15 cellular contexts compared by ENCODE assay signal in the genomic region with DNA sequence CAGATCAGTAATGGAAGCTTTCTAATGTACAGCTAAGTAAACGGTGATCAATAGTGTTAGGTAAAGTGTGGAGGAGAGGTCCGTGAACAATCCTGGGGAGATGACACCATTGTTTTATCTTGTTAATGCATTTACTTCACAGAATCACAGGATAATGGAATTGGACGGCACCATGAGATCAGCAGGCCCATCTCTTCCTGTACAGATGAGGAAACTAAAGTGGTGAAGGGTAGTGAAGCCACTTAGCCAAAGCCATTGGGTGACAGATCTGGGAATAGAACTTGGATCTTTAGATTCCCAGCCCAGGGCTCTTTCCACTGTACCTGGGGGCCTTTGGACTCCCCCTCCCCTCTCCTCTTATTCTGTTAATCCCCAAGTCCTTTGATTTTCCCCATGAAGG. TPM values are rescaled to one million over a fixed set of nuclear protein-coding genes. Genes with fewer than 3 reads are reported as not detected.
DNase-seq lines count a peak whose midpoint lies in the region; ATAC-seq and TF ChIP-seq lines count a peak whose summit lies in the region.
"Had no signal": no experiment of that assay in that cellular context is flagged by ENCODE, and none has a peak within 500 bp of the region (broad histone marks: within the 10 kb centered on the region; RNA-seq: fewer than 3 reads in every experiment).

No MANE protein-coding gene starts in this region.

- POLR2A ChIA-PET in activated CD4-positive, alpha-beta memory T cell treated with anti-CD3 and anti-CD28 coated beads for 36 hours (lab: Charles Lee), result interaction anchor here (1.0 to 4.2 kb wide), 7 partner anchors 10 to 88 kb away, joined by 3 to 47 read pairs (median 32); a partner anchor contains a TSS
- POLR2A ChIA-PET in activated CD4-positive, alpha-beta memory T cell treated with anti-CD3 and anti-CD28 coated beads, Interleukin-2, amount 10 ng/mL, durations not matched to agents 7 days and 5 days (lab: Charles Lee), result interaction anchor here (1.7 kb wide), 1 partner anchor 40 kb away, joined by 6 read pairs; no protein-coding TSS in a partner anchor
- POLR2A ChIA-PET in activated CD8-positive, alpha-beta T cell treated with anti-CD3 and anti-CD28 coated beads for 36 hours (lab: Charles Lee), result interaction anchor here (0.6 to 11.6 kb wide), 8 partner anchors 15 to 497 kb away, joined by 3 to 198 read pairs (median 34); a partner anchor contains a TSS

- H3K36me3 ChIP-seq in skeletal muscle satellite cell (ENCODE audit: insufficient read depth, low read length), result no peaks in the 10 kb centered on the region
- H3K36me3 ChIP-seq: HAP-1, right atrium auricular region had no signal

- no peak for TF ChIP-seq CTCF in activated CD8-positive, alpha-beta T cell treated with anti-CD3 and anti-CD28 coated beads for 36 hours (IDR thresholded peaks at IDR 0.05)

- peaks cover 61% of the 10 kb centered on the region for H3K4me1 Mint-ChIP-seq in activated CD4-positive, alpha-beta memory T cell treated with anti-CD3 and anti-CD28 coated beads for 36 hours (ENCODE audit: low read depth)
- H3K4me1 Mint-ChIP-seq in activated CD4-positive, alpha-beta memory T cell treated with anti-CD3 and anti-CD28 coated beads, Interleukin-2, amount 10 ng/mL, durations not matched to agents 7 days and 5 days, result peaks cover 51% of the 10 kb centered on the region
- peaks cover 74% of the 10 kb centered on the region for H3K4me1 Mint-ChIP-seq in activated CD8-positive, alpha-beta T cell treated with anti-CD3 and anti-CD28 coated beads for 36 hours (ENCODE audit: low read depth)
- peaks cover 40% of the 10 kb centered on the region for H3K4me1 Mint-ChIP-seq in stimulated activated memory B cell treated with anti-CD40 and anti-IgM and Interleukin-4, amounts not matched to agents 10 μg/mL and 1 μg/mL and 100 μg/mL, for 72 hours
- peaks cover 22 to 26% of the 10 kb centered on the region in 2 donors for H3K4me1 Mint-ChIP-seq in immature natural killer cell

- H3K4me2 ChIP-seq in skeletal muscle satellite cell (ENCODE audit: low read length), result no peak overlapping the region

- no peak overlapping the region for H3K4me3 Mint-ChIP-seq in activated CD4-positive, alpha-beta memory T cell treated with anti-CD3 and anti-CD28 coated beads for 36 hours
- H3K4me3 Mint-ChIP-seq in activated CD4-positive, alpha-beta memory T cell treated with anti-CD3 and anti-CD28 coated beads, Interleukin-2, amount 10 ng/mL, durations not matched to agents 7 days and 5 days, result no peak overlapping the region
- peak overlapping the region; percentile 75 for H3K4me3 Mint-ChIP-seq in activated CD8-positive, alpha-beta T cell treated with anti-CD3 and anti-CD28 coated beads for 36 hours
- H3K4me3 Mint-ChIP-seq in stimulated activated memory B cell treated with anti-CD40 and anti-IgM and Interleukin-4, amounts not matched to agents 10 μg/mL and 1 μg/mL and 100 μg/mL, for 72 hours, result no peak overlapping the region
- H3K4me3 Mint-ChIP-seq in immature natural killer cell, result no peak overlapping the region
- H3K4me3 Mint-ChIP-seq: endodermal cell had no signal

- peaks cover 3% of the 10 kb centered on the region for H3K9me3 Mint-ChIP-seq in activated CD4-positive, alpha-beta memory T cell treated with anti-CD3 and anti-CD28 coated beads for 36 hours
- H3K9me3 Mint-ChIP-seq in activated CD4-positive, alpha-beta memory T cell treated with anti-CD3 and anti-CD28 coated beads, Interleukin-2, amount 10 ng/mL, durations not matched to agents 7 days and 5 days, result peaks cover 2% of the 10 kb centered on the region
- H3K9me3 Mint-ChIP-seq in activated CD8-positive, alpha-beta T cell treated with anti-CD3 and anti-CD28 coated beads for 36 hours, result peaks cover 3% of the 10 kb centered on the region
- H3K9me3 Mint-ChIP-seq in stimulated activated memory B cell treated with anti-CD40 and anti-IgM and Interleukin-4, amounts not matched to agents 10 μg/mL and 1 μg/mL and 100 μg/mL, for 72 hours, result no peaks in the 10 kb centered on the region
- H3K9me3 Mint-ChIP-seq in immature natural killer cell, result no peaks in the 10 kb centered on the region
- H3K9me3 Mint-ChIP-seq: endodermal cell had no signal

- H3K27me3 Mint-ChIP-seq in activated CD4-positive, alpha-beta memory T cell treated with anti-CD3 and anti-CD28 coated beads for 36 hours, result no peaks in the 10 kb centered on the region
- H3K27me3 Mint-ChIP-seq in activated CD4-positive, alpha-beta memory T cell treated with anti-CD3 and anti-CD28 coated beads, Interleukin-2, amount 10 ng/mL, durations not matched to agents 7 days and 5 days, result peaks cover 3% of the 10 kb centered on the region
- H3K27me3 Mint-ChIP-seq in activated CD8-positive, alpha-beta T cell treated with anti-CD3 and anti-CD28 coated beads for 36 hours, result no peaks in the 10 kb centered on the region
- peaks cover 8% of the 10 kb centered on the region for H3K27me3 Mint-ChIP-seq in stimulated activated memory B cell treated with anti-CD40 and anti-IgM and Interleukin-4, amounts not matched to agents 10 μg/mL and 1 μg/mL and 100 μg/mL, for 72 hours
- peaks cover 2 to 9% (median 7%) of the 10 kb centered on the region in 3 donors for H3K27me3 Mint-ChIP-seq in immature natural killer cell (ENCODE audit: low read depth in 3 of 3)

- no peaks in the 10 kb centered on the region for H3K27me3 ChIP-seq in skeletal muscle satellite cell (ENCODE audit: control insufficient read depth, insufficient read depth, low read length)
- H3K27me3 ChIP-seq: right atrium auricular region had no signal

- peaks cover 25% of the 10 kb centered on the region for H3K4me1 ChIP-seq in skeletal muscle satellite cell (ENCODE audit: control insufficient read depth, insufficient read depth, low read length)

- peak overlapping the region; percentile 93 for H3K27ac Mint-ChIP-seq in activated CD4-positive, alpha-beta memory T cell treated with anti-CD3 and anti-CD28 coated beads for 36 hours
- H3K27ac Mint-ChIP-seq in activated CD4-positive, alpha-beta memory T cell treated with anti-CD3 and anti-CD28 coated beads, Interleukin-2, amount 10 ng/mL, durations not matched to agents 7 days and 5 days, result no peak overlapping the region
- peak overlapping the region; percentile 99 for H3K27ac Mint-ChIP-seq in activated CD8-positive, alpha-beta T cell treated with anti-CD3 and anti-CD28 coated beads for 36 hours
- H3K27ac Mint-ChIP-seq in stimulated activated memory B cell treated with anti-CD40 and anti-IgM and Interleukin-4, amounts not matched to agents 10 μg/mL and 1 μg/mL and 100 μg/mL, for 72 hours, result no peak overlapping the region
- no peak overlapping the region for H3K27ac Mint-ChIP-seq in immature natural killer cell

- H3K4me3 ChIP-seq in skeletal muscle satellite cell (ENCODE audit: low read length), result no peak overlapping the region
- H3K4me3 ChIP-seq: HAP-1, right atrium auricular region had no signal

- peak overlapping the region; percentile 79 for H3K9ac ChIP-seq in skeletal muscle satellite cell (ENCODE audit: low read depth, low read length)

- CTCF ChIA-PET in activated CD4-positive, alpha-beta memory T cell treated with anti-CD3 and anti-CD28 coated beads for 36 hours (lab: Charles Lee), result interaction anchor here (1.6 to 3.2 kb wide), 2 partner anchors 41 to 50 kb away, joined by 15 to 18 read pairs; no protein-coding TSS in a partner anchor
- CTCF ChIA-PET in activated CD4-positive, alpha-beta memory T cell treated with anti-CD3 and anti-CD28 coated beads, Interleukin-2, amount 10 ng/mL, durations not matched to agents 7 days and 5 days (lab: Charles Lee), result no interaction called here
- CTCF ChIA-PET in activated CD8-positive, alpha-beta T cell treated with anti-CD3 and anti-CD28 coated beads for 36 hours (lab: Charles Lee), result interaction anchor here (1.1 to 1.8 kb wide), 5 partner anchors 9 to 52 kb away, joined by 3 to 7 read pairs (median 3); no protein-coding TSS in a partner anchor

- H3K27ac ChIP-seq in epithelial cell of prostate, result peak overlapping the region; percentile 99

- H3K9me3 ChIP-seq in skeletal muscle satellite cell (replicated peaks; ENCODE audit: low read length), result no peaks in the 10 kb centered on the region
- H3K9me3 ChIP-seq: HAP-1, right atrium auricular region had no signal

- ATAC-seq in activated CD8-positive, alpha-beta T cell treated with anti-CD3 and anti-CD28 coated beads for 36 hours, result no peak
- no peak for ATAC-seq in stimulated activated memory B cell treated with anti-CD40 and anti-IgM and Interleukin-4, amounts not matched to agents 10 μg/mL and 1 μg/mL and 100 μg/mL, for 72 hours

- intact Hi-C loops in activated CD4-positive, alpha-beta memory T cell treated with anti-CD3 and anti-CD28 coated beads for 36 hours (cut with micrococcal nuclease), result no loop called here
- intact Hi-C loops in activated CD8-positive, alpha-beta T cell treated with anti-CD3 and anti-CD28 coated beads for 36 hours (cut with micrococcal nuclease), result no loop called here

- H3K36me3 Mint-ChIP-seq in activated CD4-positive, alpha-beta memory T cell treated with anti-CD3 and anti-CD28 coated beads for 36 hours, result peaks cover 1% of the 10 kb centered on the region
- no peaks in the 10 kb centered on the region for H3K36me3 Mint-ChIP-seq in activated CD4-positive, alpha-beta memory T cell treated with anti-CD3 and anti-CD28 coated beads, Interleukin-2, amount 10 ng/mL, durations not matched to agents 7 days and 5 days (ENCODE audit: low read depth)
- H3K36me3 Mint-ChIP-seq in activated CD8-positive, alpha-beta T cell treated with anti-CD3 and anti-CD28 coated beads for 36 hours (ENCODE audit: low read depth), result peaks cover 14% of the 10 kb centered on the region
- H3K36me3 Mint-ChIP-seq in stimulated activated memory B cell treated with anti-CD40 and anti-IgM and Interleukin-4, amounts not matched to agents 10 μg/mL and 1 μg/mL and 100 μg/mL, for 72 hours, result no peaks in the 10 kb centered on the region
- peaks cover 0 to 4% (median 0%) of the 10 kb centered on the region in 3 donors for H3K36me3 Mint-ChIP-seq in immature natural killer cell

- DNase-seq in activated CD4-positive, alpha-beta memory T cell treated with anti-CD3 and anti-CD28 coated beads for 36 hours, result no peak
- DNase-seq in activated CD4-positive, alpha-beta memory T cell treated with anti-CD3 and anti-CD28 coated beads, Interleukin-2, amount 10 ng/mL, durations not matched to agents 7 days and 5 days, result no peak
- no peak for DNase-seq in activated CD8-positive, alpha-beta T cell treated with anti-CD3 and anti-CD28 coated beads for 36 hours
- DNase-seq in epithelial cell of prostate (ENCODE audit: low read depth, low spot score) (no peak), NOMO-1 treated with DMSO at 0.1 percent for 48 hours (lab: John Stamatoyannopoulos, UW; ENCODE audit: unreplicated experiment) (no peak), immature natural killer cell (no peak)
- DNase-seq: ACHN; activated CD8-positive, alpha-beta memory T cell treated with anti-CD3 and anti-CD28 coated beads, Interleukin-2, amount 50 U/mL, for 4 hours; endodermal cell; head of caudate nucleus; NCI-H2171 had no signal

RNA-seq across cellular contexts. Expression of a gene that starts 26.2 kb away (rescaled TPM):
- total RNA-seq in activated CD4-positive, alpha-beta memory T cell treated with anti-CD3 and anti-CD28 coated beads for 36 hours, result 100 to 1,000 TPM; 167 to 171 TPM
- 10 to 100 TPM; 11.2 to 13.1 TPM for total RNA-seq in activated CD4-positive, alpha-beta memory T cell treated with anti-CD3 and anti-CD28 coated beads, Interleukin-2, amount 10 ng/mL, durations not matched to agents 7 days and 5 days
- 100 to 1,000 TPM; 375 to 386 TPM for total RNA-seq in activated CD8-positive, alpha-beta T cell treated with anti-CD3 and anti-CD28 coated beads for 36 hours
- total RNA-seq in skeletal muscle satellite cell (2012; rRNA removed), result 18.5 and 35.2 TPM in 2 replicates
- 1 to 10 TPM; 1.0 to 2.7 (median 1.6) TPM for polyA plus RNA-seq in immature natural killer cell

RNA-seq across cellular contexts. Expression of a gene that starts 28.1 kb away (rescaled TPM):
- total RNA-seq in activated CD4-positive, alpha-beta memory T cell treated with anti-CD3 and anti-CD28 coated beads for 36 hours, result 100 to 1,000 TPM; 226 to 231 TPM
- 100 to 1,000 TPM; 125 to 131 TPM for total RNA-seq in activated CD4-positive, alpha-beta memory T cell treated with anti-CD3 and anti-CD28 coated beads, Interleukin-2, amount 10 ng/mL, durations not matched to agents 7 days and 5 days
- 100 to 1,000 TPM; 135 TPM for total RNA-seq in activated CD8-positive, alpha-beta T cell treated with anti-CD3 and anti-CD28 coated beads for 36 hours
- 71.9 and 75.3 TPM in 2 replicates for total RNA-seq in skeletal muscle satellite cell (2012; rRNA removed)
- polyA plus RNA-seq in immature natural killer cell, result 100 to 1,000 TPM; 148 to 214 (median 174) TPM

RNA-seq across cellular contexts. Expression of a gene that starts 50.4 kb away (rescaled TPM):
- total RNA-seq in activated CD4-positive, alpha-beta memory T cell treated with anti-CD3 and anti-CD28 coated beads for 36 hours, result 1,000 to 10,000 TPM; 1,695 to 1,719 TPM
- total RNA-seq in activated CD4-positive, alpha-beta memory T cell treated with anti-CD3 and anti-CD28 coated beads, Interleukin-2, amount 10 ng/mL, durations not matched to agents 7 days and 5 days, result 1,000 to 10,000 TPM; 1,162 to 1,172 TPM
- total RNA-seq in activated CD8-positive, alpha-beta T cell treated with anti-CD3 and anti-CD28 coated beads for 36 hours, result 1,000 to 10,000 TPM; 1,556 to 1,579 TPM
- 624 and 1,061 TPM in 2 replicates for total RNA-seq in skeletal muscle satellite cell (2012; rRNA removed)
- polyA plus RNA-seq in immature natural killer cell, result 100 to 1,000 TPM in 1 of 3 donors, 10 to 100 TPM in 2; 80.8 to 215 (median 84.0) TPM

RNA-seq across cellular contexts. Expression of a gene that starts 53.5 kb away (rescaled TPM):
- total RNA-seq in activated CD4-positive, alpha-beta memory T cell treated with anti-CD3 and anti-CD28 coated beads for 36 hours, result 10 to 100 TPM; 79.5 to 88.7 TPM
- total RNA-seq in activated CD4-positive, alpha-beta memory T cell treated with anti-CD3 and anti-CD28 coated beads, Interleukin-2, amount 10 ng/mL, durations not matched to agents 7 days and 5 days, result 10 to 100 TPM; 49.7 to 54.6 TPM
- total RNA-seq in activated CD8-positive, alpha-beta T cell treated with anti-CD3 and anti-CD28 coated beads for 36 hours, result 10 to 100 TPM; 80.4 to 90.7 TPM
- total RNA-seq in skeletal muscle satellite cell (2012; rRNA removed), result 6.1 and 7.6 TPM in 2 replicates
- 10 to 100 TPM in 1 of 3 donors, 1 to 10 TPM in 1, not detected in 1; 3.0 to 16.5 TPM for polyA plus RNA-seq in immature natural killer cell

Comparison
In these comparisons a context has a peak if more than half of its experiments do, and no peak if none do; other contexts are left out.
1. H3K27ac Mint-ChIP-seq: peak in activated CD4-positive, alpha-beta memory T cell treated with anti-CD3 and anti-CD28 coated beads for 36 hours (single experiment) and activated CD8-positive, alpha-beta T cell treated with anti-CD3 and anti-CD28 coated beads for 36 hours (single experiment); none in activated CD4-positive, alpha-beta memory T cell treated with anti-CD3 and anti-CD28 coated beads, Interleukin-2, amount 10 ng/mL, durations not matched to agents 7 days and 5 days (single experiment), stimulated activated memory B cell treated with anti-CD40 and anti-IgM and Interleukin-4, amounts not matched to agents 10 μg/mL and 1 μg/mL and 100 μg/mL, for 72 hours (single experiment) and immature natural killer cell (0 of 6).
2. RNA of a gene that starts 26.2 kb away (total RNA-seq): 375 to 386 TPM in activated CD8-positive, alpha-beta T cell treated with anti-CD3 and anti-CD28 coated beads for 36 hours and 167 to 171 TPM in activated CD4-positive, alpha-beta memory T cell treated with anti-CD3 and anti-CD28 coated beads for 36 hours; 11.2 to 13.1 TPM in activated CD4-positive, alpha-beta memory T cell treated with anti-CD3 and anti-CD28 coated beads, Interleukin-2, amount 10 ng/mL, durations not matched to agents 7 days and 5 days; every median in the first group is over 10 times any median in the second.